1 cellular context compared by ENCODE assay signal in genomic region chr19:52992109-52993004, GRCh38.
TF ChIP-seq lines count a peak whose summit lies in the region.

No MANE protein-coding gene starts in this region.

TF ChIP-seq in GM23338, 12 proteins besides CTCF, POLR2A, EP300 and RAD21 (continued from another document):
- TF ChIP-seq, protein P1, sequence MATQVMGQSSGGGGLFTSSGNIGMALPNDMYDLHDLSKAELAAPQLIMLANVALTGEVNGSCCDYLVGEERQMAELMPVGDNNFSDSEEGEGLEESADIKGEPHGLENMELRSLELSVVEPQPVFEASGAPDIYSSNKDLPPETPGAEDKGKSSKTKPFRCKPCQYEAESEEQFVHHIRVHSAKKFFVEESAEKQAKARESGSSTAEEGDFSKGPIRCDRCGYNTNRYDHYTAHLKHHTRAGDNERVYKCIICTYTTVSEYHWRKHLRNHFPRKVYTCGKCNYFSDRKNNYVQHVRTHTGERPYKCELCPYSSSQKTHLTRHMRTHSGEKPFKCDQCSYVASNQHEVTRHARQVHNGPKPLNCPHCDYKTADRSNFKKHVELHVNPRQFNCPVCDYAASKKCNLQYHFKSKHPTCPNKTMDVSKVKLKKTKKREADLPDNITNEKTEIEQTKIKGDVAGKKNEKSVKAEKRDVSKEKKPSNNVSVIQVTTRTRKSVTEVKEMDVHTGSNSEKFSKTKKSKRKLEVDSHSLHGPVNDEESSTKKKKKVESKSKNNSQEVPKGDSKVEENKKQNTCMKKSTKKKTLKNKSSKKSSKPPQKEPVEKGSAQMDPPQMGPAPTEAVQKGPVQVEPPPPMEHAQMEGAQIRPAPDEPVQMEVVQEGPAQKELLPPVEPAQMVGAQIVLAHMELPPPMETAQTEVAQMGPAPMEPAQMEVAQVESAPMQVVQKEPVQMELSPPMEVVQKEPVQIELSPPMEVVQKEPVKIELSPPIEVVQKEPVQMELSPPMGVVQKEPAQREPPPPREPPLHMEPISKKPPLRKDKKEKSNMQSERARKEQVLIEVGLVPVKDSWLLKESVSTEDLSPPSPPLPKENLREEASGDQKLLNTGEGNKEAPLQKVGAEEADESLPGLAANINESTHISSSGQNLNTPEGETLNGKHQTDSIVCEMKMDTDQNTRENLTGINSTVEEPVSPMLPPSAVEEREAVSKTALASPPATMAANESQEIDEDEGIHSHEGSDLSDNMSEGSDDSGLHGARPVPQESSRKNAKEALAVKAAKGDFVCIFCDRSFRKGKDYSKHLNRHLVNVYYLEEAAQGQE (IDR thresholded peaks at IDR 0.05; ENCODE audit: unreplicated experiment): no peak
- TF ChIP-seq ZNF331 (CRISPR knock-in tag; IDR thresholded peaks at IDR 0.05; ENCODE audit: low read depth) (no peak), NANOG (IDR thresholded peaks at IDR 0.05; ENCODE audit: borderline replicate concordance) (no peak), CREB1 (CRISPR knock-in tag; IDR thresholded peaks at IDR 0.05; ENCODE audit: low read depth) (no peak), STAT1 (IDR thresholded peaks at IDR 0.05; ENCODE audit: unreplicated experiment) (no peak), ZNF114 (CRISPR knock-in tag; IDR thresholded peaks at IDR 0.05) (no peak)
- TF ChIP-seq, protein P2, sequence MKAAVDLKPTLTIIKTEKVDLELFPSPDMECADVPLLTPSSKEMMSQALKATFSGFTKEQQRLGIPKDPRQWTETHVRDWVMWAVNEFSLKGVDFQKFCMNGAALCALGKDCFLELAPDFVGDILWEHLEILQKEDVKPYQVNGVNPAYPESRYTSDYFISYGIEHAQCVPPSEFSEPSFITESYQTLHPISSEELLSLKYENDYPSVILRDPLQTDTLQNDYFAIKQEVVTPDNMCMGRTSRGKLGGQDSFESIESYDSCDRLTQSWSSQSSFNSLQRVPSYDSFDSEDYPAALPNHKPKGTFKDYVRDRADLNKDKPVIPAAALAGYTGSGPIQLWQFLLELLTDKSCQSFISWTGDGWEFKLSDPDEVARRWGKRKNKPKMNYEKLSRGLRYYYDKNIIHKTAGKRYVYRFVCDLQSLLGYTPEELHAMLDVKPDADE (IDR thresholded peaks at IDR 0.05): no peak
